In the genomic region with DNA sequence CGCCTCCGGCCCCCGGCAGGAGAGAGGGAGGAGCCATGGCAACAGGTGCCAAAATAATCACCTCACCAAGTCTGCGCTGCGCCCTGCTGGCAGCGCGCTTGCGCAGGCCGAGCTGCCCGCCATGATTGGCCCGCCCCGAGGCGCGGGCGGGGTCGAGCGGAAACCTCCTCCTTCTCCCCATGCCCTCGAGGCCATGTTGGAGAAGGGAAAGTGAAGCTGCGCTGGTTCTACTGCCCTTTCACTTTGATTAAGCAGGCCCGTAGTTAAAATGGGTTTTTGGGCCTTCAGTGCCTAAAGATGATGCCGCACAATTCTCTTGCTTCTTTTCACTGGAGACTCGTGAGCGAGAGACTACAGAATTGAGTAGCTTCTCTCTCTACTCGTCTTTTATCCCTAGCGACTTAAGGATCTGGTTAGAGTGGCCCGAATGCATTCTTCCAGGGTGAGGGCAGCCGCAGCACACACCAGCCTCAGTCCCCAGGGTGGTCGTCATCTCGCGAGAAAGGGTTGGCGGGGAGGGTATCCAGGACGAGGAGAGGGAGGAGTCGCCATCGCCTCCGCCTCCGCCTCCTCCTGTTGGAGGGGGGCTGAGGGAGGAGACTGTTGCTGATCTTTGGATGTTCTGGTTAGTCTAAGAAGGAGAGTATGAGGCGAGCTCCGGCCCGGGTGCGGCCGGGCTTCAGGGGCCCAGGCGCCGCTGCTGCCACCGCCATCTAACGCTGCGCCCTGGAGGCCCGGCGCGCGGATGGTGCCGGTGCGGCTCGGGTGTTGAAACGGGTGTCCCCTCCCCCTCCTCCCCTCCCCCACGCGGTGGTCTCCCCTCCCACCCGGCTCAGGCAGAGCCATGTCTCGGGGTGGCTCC, we compare ENCODE assay signal across 8 cellular contexts. TPM values are rescaled to one million over a fixed set of nuclear protein-coding genes. Genes with fewer than 3 reads are reported as not detected.
DNase-seq lines count a peak whose midpoint lies in the region; TF ChIP-seq lines count a peak whose summit lies in the region.

A gene with protein sequence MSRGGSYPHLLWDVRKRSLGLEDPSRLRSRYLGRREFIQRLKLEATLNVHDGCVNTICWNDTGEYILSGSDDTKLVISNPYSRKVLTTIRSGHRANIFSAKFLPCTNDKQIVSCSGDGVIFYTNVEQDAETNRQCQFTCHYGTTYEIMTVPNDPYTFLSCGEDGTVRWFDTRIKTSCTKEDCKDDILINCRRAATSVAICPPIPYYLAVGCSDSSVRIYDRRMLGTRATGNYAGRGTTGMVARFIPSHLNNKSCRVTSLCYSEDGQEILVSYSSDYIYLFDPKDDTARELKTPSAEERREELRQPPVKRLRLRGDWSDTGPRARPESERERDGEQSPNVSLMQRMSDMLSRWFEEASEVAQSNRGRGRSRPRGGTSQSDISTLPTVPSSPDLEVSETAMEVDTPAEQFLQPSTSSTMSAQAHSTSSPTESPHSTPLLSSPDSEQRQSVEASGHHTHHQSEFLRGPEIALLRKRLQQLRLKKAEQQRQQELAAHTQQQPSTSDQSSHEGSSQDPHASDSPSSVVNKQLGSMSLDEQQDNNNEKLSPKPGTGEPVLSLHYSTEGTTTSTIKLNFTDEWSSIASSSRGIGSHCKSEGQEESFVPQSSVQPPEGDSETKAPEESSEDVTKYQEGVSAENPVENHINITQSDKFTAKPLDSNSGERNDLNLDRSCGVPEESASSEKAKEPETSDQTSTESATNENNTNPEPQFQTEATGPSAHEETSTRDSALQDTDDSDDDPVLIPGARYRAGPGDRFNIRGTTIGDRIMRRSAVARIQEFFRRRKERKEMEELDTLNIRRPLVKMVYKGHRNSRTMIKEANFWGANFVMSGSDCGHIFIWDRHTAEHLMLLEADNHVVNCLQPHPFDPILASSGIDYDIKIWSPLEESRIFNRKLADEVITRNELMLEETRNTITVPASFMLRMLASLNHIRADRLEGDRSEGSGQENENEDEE (plus strand): TSS at position 616 of the 862 bp plus-strand sequence. CDS start 229 bp downstream, at position 845.

- no peaks in the 10 kb centered on the region for H3K36me3 ChIP-seq in effector memory CD4-positive, alpha-beta T cell (ENCODE audit: control insufficient read depth, insufficient read depth, low read length)

- H3K9me3 ChIP-seq in effector memory CD4-positive, alpha-beta T cell (ENCODE audit: control insufficient read depth, low read length), result no peaks in the 10 kb centered on the region

- H3K4me3 ChIP-seq in effector memory CD4-positive, alpha-beta T cell (ENCODE audit: insufficient read depth, low read depth, low read length, poor library complexity, severe bottlenecking), result peak within 1 kb of the TSS; percentile 79

- H3K27ac ChIP-seq in effector memory CD4-positive, alpha-beta T cell (ENCODE audit: insufficient read depth, low read length, poor library complexity, severe bottlenecking), result peak within 1 kb of the TSS; percentile 92

- POLR2A ChIA-PET in activated CD8-positive, alpha-beta memory T cell treated with anti-CD3 and anti-CD28 coated beads for 36 hours (lab: Charles Lee), result interaction anchor here (0.6 to 2.0 kb wide), 6 partner anchors 146 to 716 kb away, joined by 3 to 11 read pairs (median 4); a partner anchor contains a TSS

- TF ChIP-seq CTCF in GM20000 (IDR thresholded peaks at IDR 0.05; ENCODE audit: extremely low read depth, missing control alignments), result no peak

- no peaks in the 10 kb centered on the region for H3K27me3 ChIP-seq in effector memory CD4-positive, alpha-beta T cell (replicated peaks; ENCODE audit: control insufficient read depth, insufficient read depth, low read length, poor library complexity, severe bottlenecking)

- DNase-seq in CMK (ENCODE audit: low read depth) (peak; percentile 98), GM20000 (ENCODE audit: low spot score) (peak; percentile 97), HT-29 (ENCODE audit: low spot score) (peak; percentile 98), NOMO-1 (lab: John Stamatoyannopoulos, UW; ENCODE audit: unreplicated experiment in 2 of 2) (peak; percentile 97 to 99), lung microvascular endothelial cell (ENCODE audit: low read depth in 2 of 2) (peak; percentile 99)
- peak; percentile 95 to 97 (median 96) for DNase-seq in effector memory CD4-positive, alpha-beta T cell
- peak; percentile 87 to 92 (median 89) for DNase-seq in stimulated activated CD4-positive, alpha-beta T cell treated with anti-CD3 and anti-CD28 coated beads, TNF-alpha, amount 100 ng/mL, for 48 hours (ENCODE audit: low read depth in 3 of 3)

- peaks cover 4% of the 10 kb centered on the region for H3K4me1 ChIP-seq in effector memory CD4-positive, alpha-beta T cell (ENCODE audit: control insufficient read depth, insufficient read depth, low read length, poor library complexity, severe bottlenecking)

- CTCF ChIA-PET in activated CD8-positive, alpha-beta memory T cell treated with anti-CD3 and anti-CD28 coated beads for 36 hours (lab: Charles Lee), result interaction anchor here (0.7 to 1.2 kb wide), 4 partner anchors 145 to 290 kb away, joined by 3 read pairs; a partner anchor contains a TSS

RNA-seq across cellular contexts. Expression of the gene that starts here (rescaled TPM):
- 20.4 and 23.2 TPM in 2 replicates for total RNA-seq in HT-29 (2014; rRNA removed; shearing (Covaris generic))
- 10 to 100 TPM; 23.5 to 24.0 TPM for total RNA-seq in activated CD8-positive, alpha-beta memory T cell treated with anti-CD3 and anti-CD28 coated beads for 36 hours
- 37.5 and 39.2 TPM in 2 replicates for total RNA-seq in lung microvascular endothelial cell

Comparison
In these comparisons a context has a peak if more than half of its experiments do, and no peak if none do; other contexts are left out.
1. Peak in every context shown above with its lines: DNase-seq, H3K4me3 ChIP-seq and H3K27ac ChIP-seq.